ENCODE assay signal across 8 cellular contexts in genomic region chr12:56299853-56300643, GRCh38. TPM values are rescaled to one million over a fixed set of nuclear protein-coding genes. Genes with fewer than 3 reads are reported as not detected.
DNase-seq lines count a peak whose midpoint lies in the region; ATAC-seq and TF ChIP-seq lines count a peak whose summit lies in the region.

Gene CS, minus strand, starts transcription at chr12:56300330. Its CDS starts 129 bp downstream, at chr12:56300201.

- peak within 1 kb of the TSS; percentile 78 for H3K4me3 ChIP-seq in GM12875 (ENCODE audit: low read depth, low read length)
- H3K4me3 ChIP-seq in adipocyte (ENCODE audit: low read length) = peak within 1 kb of the TSS; percentile 100
- peak within 1 kb of the TSS; percentile 66 for H3K4me3 ChIP-seq in cardiac muscle cell
- peak within 1 kb of the TSS; percentile 100 for H3K4me3 ChIP-seq in trophoblast cell (ENCODE audit: low read depth, low read length)
- peak within 1 kb of the TSS; percentile 68 to 94 (median 81) for H3K4me3 ChIP-seq in transverse colon

- peak within 1 kb of the TSS; percentile 75 for H3K14ac ChIP-seq in trophoblast cell (ENCODE audit: low read length)

- H2AFZ ChIP-seq in trophoblast cell (ENCODE audit: insufficient read depth, low read length, poor library complexity) = peak within 1 kb of the TSS; percentile 67

- peak within 1 kb of the TSS; percentile 89 for H3K18ac ChIP-seq in trophoblast cell (ENCODE audit: low read length)

- TF ChIP-seq CTCF in GM12875 (IDR thresholded peaks at IDR 0.05; ENCODE audit: borderline replicate concordance, insufficient read depth, low read depth, low read length) = no peak
- no peak for TF ChIP-seq CTCF in cardiac muscle cell (IDR thresholded peaks at IDR 0.05; ENCODE audit: low read depth, low read length)
- no peak for TF ChIP-seq CTCF in transverse colon (IDR thresholded peaks at IDR 0.05)

- H3K36me3 ChIP-seq in adipocyte (ENCODE audit: control insufficient read depth, insufficient read depth, low read length, severe bottlenecking) (peaks cover 21% of the 10 kb centered on the region), cardiac muscle cell (peaks cover 4% of the 10 kb centered on the region), trophoblast cell (ENCODE audit: control insufficient read depth in 1 of 2, insufficient read depth in 2 of 2, low read length in 2 of 2) (peaks cover 11 to 14% of the 10 kb centered on the region in 2 experiments), transverse colon (peaks cover 0 to 6% (median 0%) of the 10 kb centered on the region in 4 donors)

- peak within 1 kb of the TSS; percentile 71 for H3K4ac ChIP-seq in trophoblast cell (ENCODE audit: low read depth, low read length)

- H2BK5ac ChIP-seq in trophoblast cell (ENCODE audit: low read depth, low read length, poor library complexity) = peak within 1 kb of the TSS; percentile 7

- peak; percentile 99 for DNase-seq in NCI-H1436 (lab: John Stamatoyannopoulos, UW)
- DNase-seq in T follicular helper cell (ENCODE audit: low read depth) = peak; percentile 99
- peak; percentile 100 for DNase-seq in adipocyte (ENCODE audit: low read depth)
- DNase-seq in cardiac muscle cell (ENCODE audit: low read depth in 1 of 2, low spot score in 1 of 2) = peak; percentile 98 to 100
- DNase-seq in trophoblast cell = peak; percentile 99
- peak; percentile 99 for DNase-seq in transverse colon

- H3K4me2 ChIP-seq in trophoblast cell (ENCODE audit: low read length) = peak within 1 kb of the TSS; percentile 89

- peaks cover 9% of the 10 kb centered on the region for H3K79me2 ChIP-seq in trophoblast cell (ENCODE audit: control insufficient read depth, insufficient read depth, low read length, poor library complexity)

- peaks cover 8% of the 10 kb centered on the region for H3K79me1 ChIP-seq in trophoblast cell (ENCODE audit: low read length)

- intact Hi-C loops in transverse colon (cut with DNase I; ENCODE audit: low total_unique reads) = no loop called here

- peak within 1 kb of the TSS; percentile 93 for H3K27ac ChIP-seq in cardiac muscle cell
- H3K27ac ChIP-seq in trophoblast cell (ENCODE audit: low read depth, low read length) = peak within 1 kb of the TSS; percentile 70
- H3K27ac ChIP-seq in transverse colon = peak within 1 kb of the TSS; percentile 95 to 98 (median 97)

- TF ChIP-seq EP300 in transverse colon (IDR thresholded peaks at IDR 0.05; ENCODE audit: low read depth) = peak; percentile 32

- H4K12ac ChIP-seq in trophoblast cell (ENCODE audit: low read depth, low read length) = peak within 1 kb of the TSS; percentile 39

- H2BK12ac ChIP-seq in trophoblast cell (ENCODE audit: low read length) = no peak within 1 kb of the TSS

- peak within 1 kb of the TSS; percentile 83 for H4K91ac ChIP-seq in trophoblast cell (ENCODE audit: low read depth, low read length)

- ATAC-seq in HG02798 (IDR thresholded peaks at IDR 0.05; ENCODE audit: poor library complexity, unreplicated experiment) = peak; percentile 92

- peak within 1 kb of the TSS; percentile 69 for H2AK5ac ChIP-seq in trophoblast cell (ENCODE audit: low read length)

- H3K9me3 ChIP-seq in adipocyte (ENCODE audit: control insufficient read depth, low read length) (no peaks in the 10 kb centered on the region), cardiac muscle cell (ENCODE audit: low read depth) (no peaks in the 10 kb centered on the region), trophoblast cell (ENCODE audit: insufficient read depth, low read depth, low read length) (no peaks in the 10 kb centered on the region), transverse colon (no peaks in the 10 kb centered on the region)

- no CpG with 5 or more reads among the region's 63 CpGs for WGBS in trophoblast cell (ENCODE audit: extremely low coverage, insufficient coverage, insufficient read length)
- 2% methylated on average over 59 of the region's 63 CpGs; no CpG with 5 or more reads in 1 of the 2 donors for WGBS in transverse colon (ENCODE audit: low coverage in 1 of 2), 2 donors

- H3K9ac ChIP-seq in adipocyte (ENCODE audit: low read length) = peak within 1 kb of the TSS; percentile 100
- peak within 1 kb of the TSS; percentile 88 for H3K9ac ChIP-seq in trophoblast cell (ENCODE audit: low read length)

- H3K4me1 ChIP-seq in adipocyte (ENCODE audit: control insufficient read depth, insufficient read depth, low read length) = peaks cover 48% of the 10 kb centered on the region
- peaks cover 30% of the 10 kb centered on the region for H3K4me1 ChIP-seq in cardiac muscle cell (ENCODE audit: low read depth)
- peaks cover 4% of the 10 kb centered on the region in 2 experiments for H3K4me1 ChIP-seq in trophoblast cell (ENCODE audit: control insufficient read depth in 1 of 2, insufficient read depth in 2 of 2, low read length in 2 of 2)
- H3K4me1 ChIP-seq in transverse colon = peaks cover 21 to 59% (median 32%) of the 10 kb centered on the region in 4 donors

- no peak within 1 kb of the TSS for H3K23ac ChIP-seq in trophoblast cell (ENCODE audit: low read length)

- peak; percentile 93 for TF ChIP-seq POLR2A in transverse colon (IDR thresholded peaks at IDR 0.05)

- in situ Hi-C loops in transverse colon (cut with MboI; ENCODE audit: low pct_ligation_motif_present in 1 of 4, low pct_unique_long_range_greater_than_20kb in 1 of 4, low sequenced_read_pairs in 3 of 4) = no loop called here

- peak within 1 kb of the TSS; percentile 80 for H4K8ac ChIP-seq in trophoblast cell (ENCODE audit: low read depth, low read length)

- peak within 1 kb of the TSS; percentile 88 for H2BK120ac ChIP-seq in trophoblast cell (ENCODE audit: insufficient read depth, low read length, poor library complexity)

- H3K27me3 ChIP-seq in adipocyte (replicated peaks; ENCODE audit: control insufficient read depth, insufficient read depth, low read length) (no peaks in the 10 kb centered on the region), cardiac muscle cell (no peaks in the 10 kb centered on the region), trophoblast cell (ENCODE audit: insufficient read depth, low read length) (no peaks in the 10 kb centered on the region), transverse colon (no peaks in the 10 kb centered on the region)

RNA-seq across cellular contexts. Expression of gene CS, which starts in this region (rescaled TPM):
- total RNA-seq in cardiac muscle cell (280 and 360 TPM in 2 replicates), transverse colon (100 to 1,000 TPM in 3 of 4 donors, 10 to 100 TPM in 1; 92.4 to 297 (median 213) TPM)
- 243 and 289 TPM in 2 replicates for polyA plus RNA-seq in cardiac muscle cell
- polyA plus RNA-seq in trophoblast cell (2013) = 101 and 105 TPM in 2 replicates

Comparison
In these comparisons a context has a peak if more than half of its experiments do, and no peak if none do; other contexts are left out.
1. Peak in every context shown above with its lines: DNase-seq, ATAC-seq, H3K4me3 ChIP-seq and H3K27ac ChIP-seq.